Comparison of ENCODE assay signal across 8 cellular contexts in genomic region chr9:136488247-136489214, GRCh38. TPM values are rescaled to one million over a fixed set of nuclear protein-coding genes. Genes with fewer than 3 reads are reported as not detected.
DNase-seq lines count a peak whose midpoint lies in the region; ATAC-seq and TF ChIP-seq lines count a peak whose summit lies in the region.

No MANE protein-coding gene starts in this region.

- H3K27ac ChIP-seq in left ventricle myocardium inferior (replicated peaks): no peak overlapping the region

- peaks cover 45% of the 10 kb centered on the region for H3K4me1 ChIP-seq in left ventricle myocardium inferior

- peaks cover 2% of the 10 kb centered on the region for H3K36me3 Mint-ChIP-seq in T-cell
- H3K36me3 Mint-ChIP-seq in activated naive CD8-positive, alpha-beta T cell treated with anti-CD3 and anti-CD28 coated beads, Interleukin-2, amount 10 ng/mL, durations not matched to agents 7 days and 5 days: no peaks in the 10 kb centered on the region

- no peaks in the 10 kb centered on the region for H3K36me3 ChIP-seq in left ventricle myocardium inferior

- no peak overlapping the region for H3K4me3 ChIP-seq in left ventricle myocardium inferior

- CTCF ChIA-PET in T-cell (lab: Charles Lee): interaction anchor here (0.6 to 1.4 kb wide), 6 partner anchors 45 to 239 kb away, joined by 3 to 4 read pairs (median 3); no protein-coding TSS in a partner anchor

- no peaks in the 10 kb centered on the region for H3K9me3 ChIP-seq in left ventricle myocardium inferior (replicated peaks)

- peak; percentile 98 for TF ChIP-seq CTCF in left ventricle myocardium inferior (IDR thresholded peaks at IDR 0.05; ENCODE audit: borderline replicate concordance)

- H3K9me3 Mint-ChIP-seq in T-cell: no peaks in the 10 kb centered on the region
- H3K9me3 Mint-ChIP-seq in activated naive CD8-positive, alpha-beta T cell treated with anti-CD3 and anti-CD28 coated beads, Interleukin-2, amount 10 ng/mL, durations not matched to agents 7 days and 5 days: no peaks in the 10 kb centered on the region

- H3K27ac Mint-ChIP-seq in T-cell: no peak overlapping the region
- H3K27ac Mint-ChIP-seq in activated naive CD8-positive, alpha-beta T cell treated with anti-CD3 and anti-CD28 coated beads, Interleukin-2, amount 10 ng/mL, durations not matched to agents 7 days and 5 days: no peak overlapping the region

- TF ChIP-seq EP300 in Ishikawa (IDR thresholded peaks at IDR 0.05; ENCODE audit: borderline replicate concordance): no peak

- H3K27me3 ChIP-seq in left ventricle myocardium inferior (ENCODE audit: low read depth): no peaks in the 10 kb centered on the region

- peaks cover 7 to 10% (median 7%) of the 10 kb centered on the region in 3 donors for H3K4me1 Mint-ChIP-seq in T-cell
- H3K4me1 Mint-ChIP-seq in activated naive CD8-positive, alpha-beta T cell treated with anti-CD3 and anti-CD28 coated beads, Interleukin-2, amount 10 ng/mL, durations not matched to agents 7 days and 5 days: peaks cover 4% of the 10 kb centered on the region

- ATAC-seq in T-cell (replicated peaks in 1 of 4) (peak; percentile 36 to 40 (median 38)), sciatic nerve (peak; percentile 31), HG02588 (IDR thresholded peaks at IDR 0.05; ENCODE audit: unreplicated experiment) (no peak)
- peak; percentile 38 for ATAC-seq in activated naive CD8-positive, alpha-beta T cell treated with anti-CD3 and anti-CD28 coated beads, Interleukin-2, amount 10 ng/mL, durations not matched to agents 7 days and 5 days (ENCODE audit: low read depth)

- H3K27me3 Mint-ChIP-seq in T-cell: no peaks in the 10 kb centered on the region
- H3K27me3 Mint-ChIP-seq in activated naive CD8-positive, alpha-beta T cell treated with anti-CD3 and anti-CD28 coated beads, Interleukin-2, amount 10 ng/mL, durations not matched to agents 7 days and 5 days: no peaks in the 10 kb centered on the region

- no peak overlapping the region for H3K4me3 Mint-ChIP-seq in T-cell
- no peak overlapping the region for H3K4me3 Mint-ChIP-seq in activated naive CD8-positive, alpha-beta T cell treated with anti-CD3 and anti-CD28 coated beads, Interleukin-2, amount 10 ng/mL, durations not matched to agents 7 days and 5 days

- intact Hi-C loops in left ventricle myocardium inferior (cut with micrococcal nuclease) (loop anchor here (5.0 kb wide), 1 partner anchor 144 kb away; no protein-coding TSS in a partner anchor), sciatic nerve (cut with DNase I) (no loop called here)

- DNase-seq in COLO668 (lab: John Stamatoyannopoulos, UW; ENCODE audit: unreplicated experiment) (peak; percentile 75), T-cell (peak in 33 of 34 experiments; percentile 42 to 80 (median 66)), left ventricle myocardium inferior (peak; percentile 67), sciatic nerve (ENCODE audit: low spot score) (peak; percentile 85), MV-4-11 (lab: John Stamatoyannopoulos, UW) (no peak)
- peak; percentile 84 for DNase-seq in activated naive CD8-positive, alpha-beta T cell treated with anti-CD3 and anti-CD28 coated beads, Interleukin-2, amount 10 ng/mL, durations not matched to agents 7 days and 5 days

- POLR2A ChIA-PET in T-cell (lab: Charles Lee): no interaction called here
- POLR2A ChIA-PET in activated naive CD8-positive, alpha-beta T cell treated with anti-CD3 and anti-CD28 coated beads, Interleukin-2, amount 10 ng/mL, durations not matched to agents 7 days and 5 days (lab: Charles Lee): no interaction called here

- TF ChIP-seq RAD21 in Ishikawa (IDR thresholded peaks at IDR 0.05; ENCODE audit: low read depth): peak; percentile 99

TF ChIP-seq in Ishikawa, 13 proteins besides CTCF, POLR2A, EP300 and RAD21:
- TF ChIP-seq TCF12 (IDR thresholded peaks at IDR 0.05; ENCODE audit: low read depth) (0 out of 2 replicates have a peak, but pooled peaks have one; percentile 14), CREB1 (IDR thresholded peaks at IDR 0.05; ENCODE audit: low read depth) (no peak)

RNA-seq across cellular contexts. Expression of gene SEC16A, which starts 5.7 kb away (rescaled TPM):
- total RNA-seq in T-cell (10 to 100 TPM; 76.3 to 99.0 (median 92.4) TPM), left ventricle myocardium inferior (23.4 TPM), sciatic nerve (52.2 TPM)
- 10 to 100 TPM; 88.0 to 90.2 TPM for total RNA-seq in activated naive CD8-positive, alpha-beta T cell treated with anti-CD3 and anti-CD28 coated beads, Interleukin-2, amount 10 ng/mL, durations not matched to agents 7 days and 5 days

RNA-seq across cellular contexts. Expression of gene INPP5E, which starts 48.9 kb away (rescaled TPM):
- total RNA-seq in T-cell (10 to 100 TPM; 16.5 to 35.5 (median 31.8) TPM), left ventricle myocardium inferior (10.6 TPM), sciatic nerve (18.0 TPM)
- 10 to 100 TPM; 22.8 to 23.0 TPM for total RNA-seq in activated naive CD8-positive, alpha-beta T cell treated with anti-CD3 and anti-CD28 coated beads, Interleukin-2, amount 10 ng/mL, durations not matched to agents 7 days and 5 days

RNA-seq across cellular contexts. Expression of gene NOTCH1, which starts 57.3 kb away (rescaled TPM):
- 10 to 100 TPM; 50.1 to 96.1 (median 84.1) TPM for total RNA-seq in T-cell
- total RNA-seq in activated naive CD8-positive, alpha-beta T cell treated with anti-CD3 and anti-CD28 coated beads, Interleukin-2, amount 10 ng/mL, durations not matched to agents 7 days and 5 days: 10 to 100 TPM; 67.0 to 70.2 TPM
- total RNA-seq in left ventricle myocardium inferior: 17.6 TPM
- total RNA-seq in sciatic nerve: 84.2 TPM
